In genomic region chr17:29042026-29042678, GRCh38 we compare ENCODE assay signal across 15 cellular contexts. TPM values are rescaled to one million over a fixed set of nuclear protein-coding genes. Genes with fewer than 3 reads are reported as not detected.
DNase-seq lines count a peak whose midpoint lies in the region; ATAC-seq, FAIRE-seq and TF ChIP-seq lines count a peak whose summit lies in the region.
"Had no signal": no experiment of that assay in that cellular context is flagged by ENCODE, and none has a peak within 500 bp of the region (broad histone marks: within the 10 kb centered on the region; RNA-seq: fewer than 3 reads in every experiment).

No MANE protein-coding gene starts in this region.

- TF ChIP-seq CTCF in Calu3 (IDR thresholded peaks at IDR 0.05; ENCODE audit: unreplicated experiment), result no peak
- TF ChIP-seq CTCF in endothelial cell of umbilical vein (IDR thresholded peaks at IDR 0.05; ENCODE audit: extremely low read depth in 1 of 2, insufficient read depth in 1 of 2, low read depth in 1 of 2, low read length in 2 of 2), result no peak
- TF ChIP-seq CTCF in osteocyte (IDR thresholded peaks at IDR 0.05), result no peak
- no peak for TF ChIP-seq CTCF in mammary epithelial cell (conservative IDR thresholded peaks at IDR 0.05 in 1 of 2, IDR thresholded peaks at IDR 0.05 in 1 of 2; ENCODE audit: extremely low read depth in 1 of 2, insufficient read depth in 1 of 2, low read depth in 1 of 2, low read length in 2 of 2)

- WGBS in mammary epithelial cell (ENCODE audit: low coverage, missing lambda C conversion rate), result 86% methylated on average over 11 of the region's 11 CpGs

- H3K4me3 Mint-ChIP-seq in Calu3 (ENCODE audit: low read depth, unreplicated experiment) (peak overlapping the region; percentile 20), osteocyte (ENCODE audit: unreplicated experiment) (peak overlapping the region; percentile 53)
- H3K4me3 Mint-ChIP-seq in activated CD4-positive, alpha-beta T cell treated with anti-CD3 and anti-CD28 coated beads for 36 hours, result no peak overlapping the region
- H3K4me3 Mint-ChIP-seq: activated T-cell treated with anti-CD3 and anti-CD28 coated beads, Interleukin-2, amount 50 U/mL, for 4 hours had no signal

- H3K36me3 ChIP-seq in endothelial cell of umbilical vein (ENCODE audit: control insufficient read depth in 2 of 2, extremely low read depth in 1 of 2, insufficient read depth in 2 of 2, low read length in 2 of 2), result no peaks in the 10 kb centered on the region
- no peaks in the 10 kb centered on the region for H3K36me3 ChIP-seq in mammary epithelial cell (ENCODE audit: insufficient read depth, low read length)
- H3K36me3 ChIP-seq: esophagus squamous epithelium, transverse colon had no signal

- no peak overlapping the region for H3K4me3 ChIP-seq in endothelial cell of umbilical vein (replicated peaks in 1 of 3; ENCODE audit: insufficient read depth in 1 of 3, low read depth in 1 of 3, low read length in 3 of 3)
- H3K4me3 ChIP-seq in mammary epithelial cell (replicated peaks in 1 of 3; ENCODE audit: insufficient read depth in 1 of 3, low read depth in 2 of 3, low read length in 3 of 3), result no peak overlapping the region
- H3K4me3 ChIP-seq: coronary artery, esophagus squamous epithelium, transverse colon had no signal

- ATAC-seq in activated CD4-positive, alpha-beta T cell treated with anti-CD3 and anti-CD28 coated beads for 36 hours, result no peak
- ATAC-seq: activated T-cell treated with anti-CD3 and anti-CD28 coated beads, Interleukin-2, amount 50 U/mL, for 4 hours had no signal

- dilution Hi-C loops in endothelial cell of umbilical vein (cut with MboI; ENCODE audit: extremely low pct_ligation_motif_present, low sequenced_read_pairs) (no loop called here), mammary epithelial cell (cut with HindIII; ENCODE audit: low sequenced_read_pairs) (loop anchor here (5.0 kb wide), 3 partner anchors 35 to 70 kb away; partner anchors contain the start of gene SEZ6)

- H3K4me2 ChIP-seq in endothelial cell of umbilical vein (ENCODE audit: insufficient read depth, low read length), result peak overlapping the region; percentile 38
- H3K4me2 ChIP-seq in mammary epithelial cell (ENCODE audit: insufficient read depth, low read depth, low read length), result no peak overlapping the region

- H3K27ac Mint-ChIP-seq in Calu3 (ENCODE audit: unreplicated experiment), result no peak overlapping the region
- peak overlapping the region; percentile 92 for H3K27ac Mint-ChIP-seq in osteocyte (ENCODE audit: unreplicated experiment)
- H3K27ac Mint-ChIP-seq in activated CD4-positive, alpha-beta T cell treated with anti-CD3 and anti-CD28 coated beads for 36 hours, result no peak overlapping the region

- H3K36me3 Mint-ChIP-seq in Calu3 (ENCODE audit: insufficient read depth, unreplicated experiment) (peaks cover 3% of the 10 kb centered on the region), osteocyte (ENCODE audit: unreplicated experiment) (no peaks in the 10 kb centered on the region)
- no peaks in the 10 kb centered on the region for H3K36me3 Mint-ChIP-seq in activated CD4-positive, alpha-beta T cell treated with anti-CD3 and anti-CD28 coated beads for 36 hours (ENCODE audit: low read depth)

- H3K27me3 Mint-ChIP-seq in Calu3 (ENCODE audit: unreplicated experiment), result peaks cover 16% of the 10 kb centered on the region
- peaks cover 7% of the 10 kb centered on the region for H3K27me3 Mint-ChIP-seq in osteocyte (ENCODE audit: unreplicated experiment)
- H3K27me3 Mint-ChIP-seq in activated CD4-positive, alpha-beta T cell treated with anti-CD3 and anti-CD28 coated beads for 36 hours, result peaks cover 3% of the 10 kb centered on the region

- no peak for FAIRE-seq in endothelial cell of umbilical vein (lab: Jason Lieb, UNC)

- H3K9me3 Mint-ChIP-seq in Calu3 (ENCODE audit: low read depth, unreplicated experiment) (no peaks in the 10 kb centered on the region), osteocyte (ENCODE audit: unreplicated experiment) (no peaks in the 10 kb centered on the region)
- H3K9me3 Mint-ChIP-seq in activated CD4-positive, alpha-beta T cell treated with anti-CD3 and anti-CD28 coated beads for 36 hours (ENCODE audit: low read depth), result no peaks in the 10 kb centered on the region
- H3K9me3 Mint-ChIP-seq: activated T-cell treated with anti-CD3 and anti-CD28 coated beads, Interleukin-2, amount 50 U/mL, for 4 hours had no signal

- H3K4me1 Mint-ChIP-seq in Calu3 (ENCODE audit: low read depth, unreplicated experiment) (peaks cover 31% of the 10 kb centered on the region), osteocyte (ENCODE audit: unreplicated experiment) (peaks cover 39% of the 10 kb centered on the region)
- H3K4me1 Mint-ChIP-seq in activated CD4-positive, alpha-beta T cell treated with anti-CD3 and anti-CD28 coated beads for 36 hours, result peaks cover 5% of the 10 kb centered on the region

- POLR2A ChIA-PET in endothelial cell of umbilical vein (lab: Charles Lee), result no interaction called here
- POLR2A ChIA-PET in activated CD4-positive, alpha-beta T cell treated with anti-CD3 and anti-CD28 coated beads for 36 hours (lab: Charles Lee), result no interaction called here

- no peak for TF ChIP-seq POLR2A in endothelial cell of umbilical vein (IDR thresholded peaks at IDR 0.05; ENCODE audit: low read depth, low read length)

- H3K79me2 ChIP-seq in endothelial cell of umbilical vein (ENCODE audit: control insufficient read depth, insufficient read depth, low read length), result no peaks in the 10 kb centered on the region
- H3K79me2 ChIP-seq in mammary epithelial cell (ENCODE audit: insufficient read depth, low read length), result no peaks in the 10 kb centered on the region

- H4K20me1 ChIP-seq in endothelial cell of umbilical vein (replicated peaks; ENCODE audit: control insufficient read depth, extremely low read depth, insufficient read depth, low read length), result no peaks in the 10 kb centered on the region
- no peaks in the 10 kb centered on the region for H4K20me1 ChIP-seq in mammary epithelial cell (ENCODE audit: insufficient read depth, low read length)

- H3K27me3 ChIP-seq in endothelial cell of umbilical vein (ENCODE audit: control insufficient read depth in 2 of 2, insufficient read depth in 2 of 2, low read length in 2 of 2) (peaks cover 21 to 25% of the 10 kb centered on the region in 2 experiments), mammary epithelial cell (ENCODE audit: insufficient read depth, low read length) (peaks cover 3% of the 10 kb centered on the region)

- no TSS peak for BruUV-seq in Calu3 (replicated peaks; lab: Mats Ljungman, UMichigan)
- BruUV-seq in endothelial cell of umbilical vein (replicated peaks; lab: Mats Ljungman, UMichigan), result no TSS peak
- BruUV-seq in mammary epithelial cell (replicated peaks; lab: Mats Ljungman, UMichigan), result no TSS peak

- H2AFZ ChIP-seq in endothelial cell of umbilical vein (ENCODE audit: low read depth, low read length), result no peak overlapping the region
- H2AFZ ChIP-seq in mammary epithelial cell (ENCODE audit: low read depth, low read length), result no peak overlapping the region

- DNase-seq in Calu3 (no peak), MV-4-11 (lab: John Stamatoyannopoulos, UW) (peak; percentile 91), endothelial cell of umbilical vein (ENCODE audit: low read depth, low spot score) (no peak), osteocyte (ENCODE audit: extremely low spot score, unreplicated experiment) (no peak), NCI-H446 (lab: John Stamatoyannopoulos, UW) (no peak), mammary epithelial cell (no peak)
- DNase-seq in activated CD4-positive, alpha-beta T cell treated with anti-CD3 and anti-CD28 coated beads for 36 hours, result no peak
- DNase-seq in stimulated activated naive CD4-positive, alpha-beta T cell treated with Interleukin-2 at 50 U/mL for 16 hours (lab: John Stamatoyannopoulos, UW), result no peak
- DNase-seq: activated CD4-positive, alpha-beta T cell treated with anti-CD3 and anti-CD28 coated beads, Interleukin-2, amount 50 U/mL, for 1 hour; activated T-cell treated with anti-CD3 and anti-CD28 coated beads, Interleukin-2, amount 50 U/mL, for 4 hours; esophagus squamous epithelium; occipital lobe had no signal

- no peak overlapping the region for H3K9ac ChIP-seq in endothelial cell of umbilical vein (replicated peaks; ENCODE audit: extremely low read depth, insufficient read depth, low read length)
- H3K9ac ChIP-seq in mammary epithelial cell (ENCODE audit: insufficient read depth, low read length), result no peak overlapping the region

- in situ Hi-C loops in mammary epithelial cell (cut with MboI; ENCODE audit: low sequenced_read_pairs in 2 of 2), result no loop called here

- H3K9me1 ChIP-seq in endothelial cell of umbilical vein (replicated peaks; ENCODE audit: control insufficient read depth, extremely low read depth, insufficient read depth, low read length), result no peaks in the 10 kb centered on the region

- H3K4me1 ChIP-seq in endothelial cell of umbilical vein (ENCODE audit: control insufficient read depth, extremely low read depth, insufficient read depth, low read length) (peaks cover 7% of the 10 kb centered on the region), mammary epithelial cell (ENCODE audit: insufficient read depth, low read length) (peaks cover 37% of the 10 kb centered on the region)

- CTCF ChIA-PET in Calu3 (lab: Charles Lee), result no interaction called here
- CTCF ChIA-PET in endothelial cell of umbilical vein (lab: Charles Lee), result interaction anchor here (1.4 to 2.0 kb wide), 2 partner anchors 8 to 22 kb away, joined by 4 to 6 read pairs; no protein-coding TSS in a partner anchor
- CTCF ChIA-PET in activated CD4-positive, alpha-beta T cell treated with anti-CD3 and anti-CD28 coated beads for 36 hours (lab: Charles Lee), result no interaction called here
- CTCF ChIA-PET in mammary epithelial cell (lab: Charles Lee; ENCODE audit: low non-redundant PET), result interaction anchor here (0.6 kb wide), 1 partner anchor 342 kb away, joined by 6 read pairs; no protein-coding TSS in a partner anchor

- intact Hi-C loops in Calu3 (cut with micrococcal nuclease; ENCODE audit: unreplicated experiment), result no loop called here
- intact Hi-C loops in endothelial cell of umbilical vein (cut with micrococcal nuclease), result loop anchor here (2.0 kb wide), 1 partner anchor 69 kb away; no protein-coding TSS in a partner anchor
- intact Hi-C loops in activated CD4-positive, alpha-beta T cell treated with anti-CD3 and anti-CD28 coated beads for 36 hours (cut with DNase I, micrococcal nuclease), result no loop called here
- intact Hi-C loops in mammary epithelial cell (cut with micrococcal nuclease), result no loop called here

- H3K27ac ChIP-seq in endothelial cell of umbilical vein (ENCODE audit: insufficient read depth, low read depth, low read length), result no peak overlapping the region
- no peak overlapping the region for H3K27ac ChIP-seq in mammary epithelial cell (ENCODE audit: insufficient read depth, low read depth, low read length)

- H3K9me3 ChIP-seq in endothelial cell of umbilical vein (replicated peaks; ENCODE audit: control insufficient read depth, insufficient read depth, low read length) (no peaks in the 10 kb centered on the region), mammary epithelial cell (replicated peaks; ENCODE audit: insufficient read depth, low read length) (no peaks in the 10 kb centered on the region)
- H3K9me3 ChIP-seq: esophagus squamous epithelium, transverse colon had no signal

RNA-seq across cellular contexts. Expression of gene PIPOX, which starts 0.8 kb away (rescaled TPM):
- total RNA-seq in Calu3 (2022) (3.3 and 3.7 TPM in 2 replicates), endothelial cell of umbilical vein (2.2 and 2.5 TPM in 2 replicates), osteocyte (1.1 and 1.6 TPM in 2 replicates), mammary epithelial cell (1 to 10 TPM in 1 of 2 donors, under 1 TPM in 1; 0.40 to 1.2 TPM)
- polyA plus RNA-seq in endothelial cell of umbilical vein (0.62 and 0.81 TPM in 2 replicates), mammary epithelial cell (0.11 TPM)
- polyA plus RNA-seq in endothelial cell of umbilical vein (2011; cell fraction: cytosol; rRNA removed), result 0.13 and 0.49 TPM in 2 replicates
- polyA plus RNA-seq in endothelial cell of umbilical vein (2011; cell fraction: nucleus; rRNA removed), result 3.0 and 4.1 TPM in 2 replicates
- polyA plus RNA-seq in endothelial cell of umbilical vein (2012), result 0.38 TPM in 1 of 2 replicates, not detected in the other
- polyA minus RNA-seq in endothelial cell of umbilical vein (8.9 and 10.8 TPM in 2 replicates), mammary epithelial cell (not detected)
- polyA minus RNA-seq in endothelial cell of umbilical vein (2011; cell fraction: cytosol; rRNA and poly(A)+ RNA removed), result 1.7 TPM
- polyA minus RNA-seq in endothelial cell of umbilical vein (2011; cell fraction: nucleus; rRNA and poly(A)+ RNA removed), result 11.3 and 21.0 TPM in 2 replicates
- 1 to 10 TPM; 1.8 to 2.1 TPM for total RNA-seq in activated CD4-positive, alpha-beta T cell treated with anti-CD3 and anti-CD28 coated beads for 36 hours

RNA-seq across cellular contexts. Expression of gene SEZ6, which starts 36.3 kb away (rescaled TPM):
- total RNA-seq in Calu3 (2022), result not detected in 2 replicates
- total RNA-seq in endothelial cell of umbilical vein, result not detected in 2 replicates
- polyA plus RNA-seq in endothelial cell of umbilical vein, result not detected in 2 replicates
- not detected in 2 replicates for polyA plus RNA-seq in endothelial cell of umbilical vein (2011; cell fraction: cytosol; rRNA removed)
- not detected in 2 replicates for polyA plus RNA-seq in endothelial cell of umbilical vein (2011; cell fraction: nucleus; rRNA removed)
- not detected in 2 replicates for polyA plus RNA-seq in endothelial cell of umbilical vein (2012)
- not detected in 2 replicates for polyA minus RNA-seq in endothelial cell of umbilical vein
- not detected for polyA minus RNA-seq in endothelial cell of umbilical vein (2011; cell fraction: cytosol; rRNA and poly(A)+ RNA removed)
- polyA minus RNA-seq in endothelial cell of umbilical vein (2011; cell fraction: nucleus; rRNA and poly(A)+ RNA removed), result not detected in 2 replicates
- total RNA-seq in osteocyte, result not detected in 2 replicates
- total RNA-seq in activated CD4-positive, alpha-beta T cell treated with anti-CD3 and anti-CD28 coated beads for 36 hours, result not detected
- not detected for total RNA-seq in mammary epithelial cell
- not detected for polyA plus RNA-seq in mammary epithelial cell
- not detected for polyA minus RNA-seq in mammary epithelial cell
- total RNA-seq: activated T-cell treated with anti-CD3 and anti-CD28 coated beads, Interleukin-2, amount 50 U/mL, for 4 hours; esophagus squamous epithelium; NCI-H460 had no signal

Comparison
In these comparisons a context has a peak if more than half of its experiments do, and no peak if none do; other contexts are left out.
1. CTCF ChIA-PET loops: an anchor here in endothelial cell of umbilical vein (1.4 to 2.0 kb wide) and mammary epithelial cell (0.6 kb wide); none called in Calu3 and activated CD4-positive, alpha-beta T cell treated with anti-CD3 and anti-CD28 coated beads for 36 hours.